ENCODE assay signal across 1 cellular context in the genomic region with DNA sequence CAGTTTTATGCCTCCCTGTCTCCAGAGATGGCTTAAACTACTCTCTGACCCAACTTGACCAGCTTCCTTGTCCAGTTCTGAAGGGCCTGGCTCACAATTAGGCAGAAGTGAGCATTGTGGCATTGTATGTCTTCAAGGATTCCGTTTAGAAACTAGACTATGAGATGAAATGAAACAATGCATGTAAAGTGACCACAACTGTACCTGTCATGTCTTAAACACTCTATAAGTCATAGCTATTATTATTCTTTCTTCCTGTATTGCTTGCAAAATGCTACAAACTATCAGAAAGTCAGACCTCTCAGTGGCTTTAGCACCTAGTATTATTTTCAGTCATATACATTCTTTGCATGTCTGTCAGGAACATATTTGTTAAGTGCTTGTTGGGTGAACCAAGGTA.
TF ChIP-seq lines count a peak whose summit lies in the region.

No MANE protein-coding gene starts in this region.

TF ChIP-seq in GM12878, 131 proteins besides CTCF, POLR2A, EP300 and RAD21 (continued from another document and continues in another):
- TF ChIP-seq, protein P1, sequence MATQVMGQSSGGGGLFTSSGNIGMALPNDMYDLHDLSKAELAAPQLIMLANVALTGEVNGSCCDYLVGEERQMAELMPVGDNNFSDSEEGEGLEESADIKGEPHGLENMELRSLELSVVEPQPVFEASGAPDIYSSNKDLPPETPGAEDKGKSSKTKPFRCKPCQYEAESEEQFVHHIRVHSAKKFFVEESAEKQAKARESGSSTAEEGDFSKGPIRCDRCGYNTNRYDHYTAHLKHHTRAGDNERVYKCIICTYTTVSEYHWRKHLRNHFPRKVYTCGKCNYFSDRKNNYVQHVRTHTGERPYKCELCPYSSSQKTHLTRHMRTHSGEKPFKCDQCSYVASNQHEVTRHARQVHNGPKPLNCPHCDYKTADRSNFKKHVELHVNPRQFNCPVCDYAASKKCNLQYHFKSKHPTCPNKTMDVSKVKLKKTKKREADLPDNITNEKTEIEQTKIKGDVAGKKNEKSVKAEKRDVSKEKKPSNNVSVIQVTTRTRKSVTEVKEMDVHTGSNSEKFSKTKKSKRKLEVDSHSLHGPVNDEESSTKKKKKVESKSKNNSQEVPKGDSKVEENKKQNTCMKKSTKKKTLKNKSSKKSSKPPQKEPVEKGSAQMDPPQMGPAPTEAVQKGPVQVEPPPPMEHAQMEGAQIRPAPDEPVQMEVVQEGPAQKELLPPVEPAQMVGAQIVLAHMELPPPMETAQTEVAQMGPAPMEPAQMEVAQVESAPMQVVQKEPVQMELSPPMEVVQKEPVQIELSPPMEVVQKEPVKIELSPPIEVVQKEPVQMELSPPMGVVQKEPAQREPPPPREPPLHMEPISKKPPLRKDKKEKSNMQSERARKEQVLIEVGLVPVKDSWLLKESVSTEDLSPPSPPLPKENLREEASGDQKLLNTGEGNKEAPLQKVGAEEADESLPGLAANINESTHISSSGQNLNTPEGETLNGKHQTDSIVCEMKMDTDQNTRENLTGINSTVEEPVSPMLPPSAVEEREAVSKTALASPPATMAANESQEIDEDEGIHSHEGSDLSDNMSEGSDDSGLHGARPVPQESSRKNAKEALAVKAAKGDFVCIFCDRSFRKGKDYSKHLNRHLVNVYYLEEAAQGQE (IDR thresholded peaks at IDR 0.05; ENCODE audit: low read depth, low read length) = no peak
- TF ChIP-seq TCF7 (IDR thresholded peaks at IDR 0.05; ENCODE audit: borderline replicate concordance) (0 out of 2 replicates have a peak, but pooled peaks have one; percentile 42), MEF2A (IDR thresholded peaks at IDR 0.05; ENCODE audit: insufficient read depth, low read depth, low read length) (peak; percentile 66), SPI1 (IDR thresholded peaks at IDR 0.05; ENCODE audit: borderline replicate concordance, insufficient read depth, low read depth, low read length) (peak; percentile 64; the same call in 1 of the 2 replicates), JUND (IDR thresholded peaks at IDR 0.05; ENCODE audit: low read depth, low read length) (0 out of 2 replicates have a peak, but pooled peaks have one; percentile 2), NFYA (IDR thresholded peaks at IDR 0.05; ENCODE audit: borderline replicate concordance, low read depth, low read length) (no peak), CBFB (IDR thresholded peaks at IDR 0.05; ENCODE audit: low read depth) (peak; percentile 82; the same call in 1 of the 2 replicates), CBX3 (IDR thresholded peaks at IDR 0.05; ENCODE audit: borderline replicate concordance, low read depth) (no peak), ZNF24 (IDR thresholded peaks at IDR 0.05) (peak; percentile 92), CEBPB (IDR thresholded peaks at IDR 0.05; ENCODE audit: borderline replicate concordance in 1 of 2, low read depth in 2 of 2, low read length in 2 of 2) (peak in 1 of 2 experiments; percentile 84; a peak in 2 of 4 replicates), PAX5 (IDR thresholded peaks at IDR 0.05; ENCODE audit: borderline replicate concordance, low read depth, low read length) (peak; percentile 67; the same call in 1 of the 2 replicates), SRF (IDR thresholded peaks at IDR 0.05; ENCODE audit: low read depth in 2 of 2, low read length in 2 of 2) (no peak), CHD1 (IDR thresholded peaks at IDR 0.05; ENCODE audit: low read depth, low read length) (no peak), LARP7 (IDR thresholded peaks at IDR 0.05) (no peak), RB1 (IDR thresholded peaks at IDR 0.05; ENCODE audit: borderline replicate concordance) (no peak; the same call in 1 of the 2 replicates), EZH2 (IDR thresholded peaks at IDR 0.05; ENCODE audit: borderline replicate concordance, control insufficient read depth, low read depth, low read length) (no peak), NR2C2 (IDR thresholded peaks at IDR 0.05; ENCODE audit: borderline replicate concordance, control insufficient read depth, insufficient read length, low read depth) (no peak), POU2F2 (IDR thresholded peaks at IDR 0.05; ENCODE audit: borderline replicate concordance, low read depth, low read length) (peak; percentile 85; the same call in 2 of the 3 replicates), RBBP5 (conservative IDR thresholded peaks at IDR 0.05) (no peak), ZNF274 (IDR thresholded peaks at IDR 0.05; ENCODE audit: insufficient read depth, insufficient read length) (no peak), ZNF217 (IDR thresholded peaks at IDR 0.05) (peak; percentile 83; the same call in 1 of the 2 replicates), NBN (IDR thresholded peaks at IDR 0.05) (0 out of 2 replicates have a peak, but pooled peaks have one; percentile 61), NR2F1 (conservative IDR thresholded peaks at IDR 0.05) (peak; percentile 63; the same call in 1 of the 2 replicates), SP1 (IDR thresholded peaks at IDR 0.05; ENCODE audit: low read depth, low read length) (no peak), ZZZ3 (IDR thresholded peaks at IDR 0.05; ENCODE audit: control insufficient read depth, insufficient read length, low read depth) (no peak), NRF1 (conservative IDR thresholded peaks at IDR 0.05; ENCODE audit: low read depth, low read length) (no peak), STAT1 (conservative IDR thresholded peaks at IDR 0.05) (no peak), RUNX3 (IDR thresholded peaks at IDR 0.05; ENCODE audit: low read length) (peak; percentile 98), TBL1XR1 (IDR thresholded peaks at IDR 0.05; ENCODE audit: low read depth, low read length) (peak; percentile 53; the same call in 1 of the 2 replicates), KLF5 (IDR thresholded peaks at IDR 0.05; ENCODE audit: partially characterized antibody) (no peak), MYC (IDR thresholded peaks at IDR 0.05; ENCODE audit: insufficient read depth, insufficient read length, insufficient replicate concordance, low read length, severe bottlenecking) (no peak), HDGF (IDR thresholded peaks at IDR 0.05) (no peak)
- TF ChIP-seq, protein P2, sequence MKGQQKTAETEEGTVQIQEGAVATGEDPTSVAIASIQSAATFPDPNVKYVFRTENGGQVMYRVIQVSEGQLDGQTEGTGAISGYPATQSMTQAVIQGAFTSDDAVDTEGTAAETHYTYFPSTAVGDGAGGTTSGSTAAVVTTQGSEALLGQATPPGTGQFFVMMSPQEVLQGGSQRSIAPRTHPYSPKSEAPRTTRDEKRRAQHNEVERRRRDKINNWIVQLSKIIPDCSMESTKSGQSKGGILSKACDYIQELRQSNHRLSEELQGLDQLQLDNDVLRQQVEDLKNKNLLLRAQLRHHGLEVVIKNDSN (IDR thresholded peaks at IDR 0.05; ENCODE audit: borderline replicate concordance, extremely low read length, insufficient read depth, low read depth, low read length) = no peak
- TF ChIP-seq, protein P3, sequence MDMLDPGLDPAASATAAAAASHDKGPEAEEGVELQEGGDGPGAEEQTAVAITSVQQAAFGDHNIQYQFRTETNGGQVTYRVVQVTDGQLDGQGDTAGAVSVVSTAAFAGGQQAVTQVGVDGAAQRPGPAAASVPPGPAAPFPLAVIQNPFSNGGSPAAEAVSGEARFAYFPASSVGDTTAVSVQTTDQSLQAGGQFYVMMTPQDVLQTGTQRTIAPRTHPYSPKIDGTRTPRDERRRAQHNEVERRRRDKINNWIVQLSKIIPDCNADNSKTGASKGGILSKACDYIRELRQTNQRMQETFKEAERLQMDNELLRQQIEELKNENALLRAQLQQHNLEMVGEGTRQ (IDR thresholded peaks at IDR 0.05; ENCODE audit: borderline replicate concordance, low read depth, low read length) = no peak
- TF ChIP-seq, protein P4, sequence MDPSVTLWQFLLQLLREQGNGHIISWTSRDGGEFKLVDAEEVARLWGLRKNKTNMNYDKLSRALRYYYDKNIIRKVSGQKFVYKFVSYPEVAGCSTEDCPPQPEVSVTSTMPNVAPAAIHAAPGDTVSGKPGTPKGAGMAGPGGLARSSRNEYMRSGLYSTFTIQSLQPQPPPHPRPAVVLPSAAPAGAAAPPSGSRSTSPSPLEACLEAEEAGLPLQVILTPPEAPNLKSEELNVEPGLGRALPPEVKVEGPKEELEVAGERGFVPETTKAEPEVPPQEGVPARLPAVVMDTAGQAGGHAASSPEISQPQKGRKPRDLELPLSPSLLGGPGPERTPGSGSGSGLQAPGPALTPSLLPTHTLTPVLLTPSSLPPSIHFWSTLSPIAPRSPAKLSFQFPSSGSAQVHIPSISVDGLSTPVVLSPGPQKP (IDR thresholded peaks at IDR 0.05; ENCODE audit: low read depth, low read length) = no peak
- TF ChIP-seq, protein P5, sequence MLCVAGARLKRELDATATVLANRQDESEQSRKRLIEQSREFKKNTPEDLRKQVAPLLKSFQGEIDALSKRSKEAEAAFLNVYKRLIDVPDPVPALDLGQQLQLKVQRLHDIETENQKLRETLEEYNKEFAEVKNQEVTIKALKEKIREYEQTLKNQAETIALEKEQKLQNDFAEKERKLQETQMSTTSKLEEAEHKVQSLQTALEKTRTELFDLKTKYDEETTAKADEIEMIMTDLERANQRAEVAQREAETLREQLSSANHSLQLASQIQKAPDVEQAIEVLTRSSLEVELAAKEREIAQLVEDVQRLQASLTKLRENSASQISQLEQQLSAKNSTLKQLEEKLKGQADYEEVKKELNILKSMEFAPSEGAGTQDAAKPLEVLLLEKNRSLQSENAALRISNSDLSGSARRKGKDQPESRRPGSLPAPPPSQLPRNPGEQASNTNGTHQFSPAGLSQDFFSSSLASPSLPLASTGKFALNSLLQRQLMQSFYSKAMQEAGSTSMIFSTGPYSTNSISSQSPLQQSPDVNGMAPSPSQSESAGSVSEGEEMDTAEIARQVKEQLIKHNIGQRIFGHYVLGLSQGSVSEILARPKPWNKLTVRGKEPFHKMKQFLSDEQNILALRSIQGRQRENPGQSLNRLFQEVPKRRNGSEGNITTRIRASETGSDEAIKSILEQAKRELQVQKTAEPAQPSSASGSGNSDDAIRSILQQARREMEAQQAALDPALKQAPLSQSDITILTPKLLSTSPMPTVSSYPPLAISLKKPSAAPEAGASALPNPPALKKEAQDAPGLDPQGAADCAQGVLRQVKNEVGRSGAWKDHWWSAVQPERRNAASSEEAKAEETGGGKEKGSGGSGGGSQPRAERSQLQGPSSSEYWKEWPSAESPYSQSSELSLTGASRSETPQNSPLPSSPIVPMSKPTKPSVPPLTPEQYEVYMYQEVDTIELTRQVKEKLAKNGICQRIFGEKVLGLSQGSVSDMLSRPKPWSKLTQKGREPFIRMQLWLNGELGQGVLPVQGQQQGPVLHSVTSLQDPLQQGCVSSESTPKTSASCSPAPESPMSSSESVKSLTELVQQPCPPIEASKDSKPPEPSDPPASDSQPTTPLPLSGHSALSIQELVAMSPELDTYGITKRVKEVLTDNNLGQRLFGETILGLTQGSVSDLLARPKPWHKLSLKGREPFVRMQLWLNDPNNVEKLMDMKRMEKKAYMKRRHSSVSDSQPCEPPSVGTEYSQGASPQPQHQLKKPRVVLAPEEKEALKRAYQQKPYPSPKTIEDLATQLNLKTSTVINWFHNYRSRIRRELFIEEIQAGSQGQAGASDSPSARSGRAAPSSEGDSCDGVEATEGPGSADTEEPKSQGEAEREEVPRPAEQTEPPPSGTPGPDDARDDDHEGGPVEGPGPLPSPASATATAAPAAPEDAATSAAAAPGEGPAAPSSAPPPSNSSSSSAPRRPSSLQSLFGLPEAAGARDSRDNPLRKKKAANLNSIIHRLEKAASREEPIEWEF (IDR thresholded peaks at IDR 0.05; ENCODE audit: insufficient replicate concordance, low read depth, low read length) = peak; percentile 91
- TF ChIP-seq, protein P6, sequence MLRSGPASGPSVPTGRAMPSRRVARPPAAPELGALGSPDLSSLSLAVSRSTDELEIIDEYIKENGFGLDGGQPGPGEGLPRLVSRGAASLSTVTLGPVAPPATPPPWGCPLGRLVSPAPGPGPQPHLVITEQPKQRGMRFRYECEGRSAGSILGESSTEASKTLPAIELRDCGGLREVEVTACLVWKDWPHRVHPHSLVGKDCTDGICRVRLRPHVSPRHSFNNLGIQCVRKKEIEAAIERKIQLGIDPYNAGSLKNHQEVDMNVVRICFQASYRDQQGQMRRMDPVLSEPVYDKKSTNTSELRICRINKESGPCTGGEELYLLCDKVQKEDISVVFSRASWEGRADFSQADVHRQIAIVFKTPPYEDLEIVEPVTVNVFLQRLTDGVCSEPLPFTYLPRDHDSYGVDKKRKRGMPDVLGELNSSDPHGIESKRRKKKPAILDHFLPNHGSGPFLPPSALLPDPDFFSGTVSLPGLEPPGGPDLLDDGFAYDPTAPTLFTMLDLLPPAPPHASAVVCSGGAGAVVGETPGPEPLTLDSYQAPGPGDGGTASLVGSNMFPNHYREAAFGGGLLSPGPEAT (IDR thresholded peaks at IDR 0.05; ENCODE audit: low read depth) = peak; percentile 72; the same call in 1 of the 2 replicates
- TF ChIP-seq, protein P7, sequence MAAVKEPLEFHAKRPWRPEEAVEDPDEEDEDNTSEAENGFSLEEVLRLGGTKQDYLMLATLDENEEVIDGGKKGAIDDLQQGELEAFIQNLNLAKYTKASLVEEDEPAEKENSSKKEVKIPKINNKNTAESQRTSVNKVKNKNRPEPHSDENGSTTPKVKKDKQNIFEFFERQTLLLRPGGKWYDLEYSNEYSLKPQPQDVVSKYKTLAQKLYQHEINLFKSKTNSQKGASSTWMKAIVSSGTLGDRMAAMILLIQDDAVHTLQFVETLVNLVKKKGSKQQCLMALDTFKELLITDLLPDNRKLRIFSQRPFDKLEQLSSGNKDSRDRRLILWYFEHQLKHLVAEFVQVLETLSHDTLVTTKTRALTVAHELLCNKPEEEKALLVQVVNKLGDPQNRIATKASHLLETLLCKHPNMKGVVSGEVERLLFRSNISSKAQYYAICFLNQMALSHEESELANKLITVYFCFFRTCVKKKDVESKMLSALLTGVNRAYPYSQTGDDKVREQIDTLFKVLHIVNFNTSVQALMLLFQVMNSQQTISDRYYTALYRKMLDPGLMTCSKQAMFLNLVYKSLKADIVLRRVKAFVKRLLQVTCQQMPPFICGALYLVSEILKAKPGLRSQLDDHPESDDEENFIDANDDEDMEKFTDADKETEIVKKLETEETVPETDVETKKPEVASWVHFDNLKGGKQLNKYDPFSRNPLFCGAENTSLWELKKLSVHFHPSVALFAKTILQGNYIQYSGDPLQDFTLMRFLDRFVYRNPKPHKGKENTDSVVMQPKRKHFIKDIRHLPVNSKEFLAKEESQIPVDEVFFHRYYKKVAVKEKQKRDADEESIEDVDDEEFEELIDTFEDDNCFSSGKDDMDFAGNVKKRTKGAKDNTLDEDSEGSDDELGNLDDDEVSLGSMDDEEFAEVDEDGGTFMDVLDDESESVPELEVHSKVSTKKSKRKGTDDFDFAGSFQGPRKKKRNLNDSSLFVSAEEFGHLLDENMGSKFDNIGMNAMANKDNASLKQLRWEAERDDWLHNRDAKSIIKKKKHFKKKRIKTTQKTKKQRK (IDR thresholded peaks at IDR 0.05; ENCODE audit: low read depth, low read length) = no peak
- TF ChIP-seq, protein P8, sequence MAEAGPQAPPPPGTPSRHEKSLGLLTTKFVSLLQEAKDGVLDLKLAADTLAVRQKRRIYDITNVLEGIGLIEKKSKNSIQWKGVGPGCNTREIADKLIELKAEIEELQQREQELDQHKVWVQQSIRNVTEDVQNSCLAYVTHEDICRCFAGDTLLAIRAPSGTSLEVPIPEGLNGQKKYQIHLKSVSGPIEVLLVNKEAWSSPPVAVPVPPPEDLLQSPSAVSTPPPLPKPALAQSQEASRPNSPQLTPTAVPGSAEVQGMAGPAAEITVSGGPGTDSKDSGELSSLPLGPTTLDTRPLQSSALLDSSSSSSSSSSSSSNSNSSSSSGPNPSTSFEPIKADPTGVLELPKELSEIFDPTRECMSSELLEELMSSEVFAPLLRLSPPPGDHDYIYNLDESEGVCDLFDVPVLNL (IDR thresholded peaks at IDR 0.05; ENCODE audit: low read depth, low read length) = no peak
